Comparison of ENCODE assay signal across 15 cellular contexts in the genomic region with DNA sequence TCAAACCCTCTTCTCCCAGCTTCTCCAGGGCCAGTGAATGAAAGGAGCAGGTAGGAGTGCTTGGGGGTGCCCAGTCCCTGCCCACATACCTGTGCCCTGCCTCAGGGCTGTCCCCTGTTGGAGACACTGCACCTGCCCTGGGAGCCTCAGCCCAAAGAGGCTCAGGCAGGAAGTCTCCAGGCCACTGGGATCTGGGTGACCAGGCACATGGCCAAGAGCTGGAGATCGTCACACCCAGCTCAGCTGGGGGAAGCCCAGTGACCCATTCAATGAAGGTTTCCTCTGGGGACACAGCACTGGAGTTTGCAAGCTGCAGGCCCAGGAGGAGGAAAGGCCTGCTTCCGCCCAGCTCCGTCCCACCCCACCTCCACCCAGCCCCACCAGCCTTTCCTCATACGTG.
DNase-seq lines count a peak whose midpoint lies in the region; ATAC-seq, FAIRE-seq and TF ChIP-seq lines count a peak whose summit lies in the region.
"Had no signal": no experiment of that assay in that cellular context is flagged by ENCODE, and none has a peak within 500 bp of the region (broad histone marks: within the 10 kb centered on the region; RNA-seq: fewer than 3 reads in every experiment).

No MANE protein-coding gene starts in this region.

- CTCF ChIA-PET in HepG2 (lab: Yijun Ruan, JAX; ENCODE audit: low intra/inter-chr PET ratio, low total read pairs): no interaction called here

- H3K36me3 Mint-ChIP-seq in dendritic cell treated with granulocyte-macrophage colony-stimulating factor and Interleukin-4, amounts not matched to agents 40 ng/mL and 50 ng/mL, for 4 days (ENCODE audit: low read depth): no peaks in the 10 kb centered on the region
- H3K36me3 Mint-ChIP-seq: activated naive CD4-positive, alpha-beta T cell treated with anti-CD3 and anti-CD28 coated beads, Interleukin-2, amount 10 ng/mL, durations not matched to agents 7 days and 5 days; CD4-positive, CD25-positive, alpha-beta regulatory T cell had no signal

- 75% methylated on average over 4 of the region's 4 CpGs for WGBS in HepG2 (ENCODE audit: low lambda C conversion rate)
- WGBS in transverse colon (ENCODE audit: low coverage in 1 of 2), 2 donors: 47 to 50% methylated on average over 1 to 4 of the region's 4 CpGs

- no TSS peak for BruUV-seq in HepG2 (replicated peaks; lab: Mats Ljungman, UMichigan)

- peaks cover 65% of the 10 kb centered on the region for H3K4me1 Mint-ChIP-seq in dendritic cell treated with granulocyte-macrophage colony-stimulating factor and Interleukin-4, amounts not matched to agents 40 ng/mL and 50 ng/mL, for 4 days (ENCODE audit: low read depth)
- H3K4me1 Mint-ChIP-seq: activated naive CD4-positive, alpha-beta T cell treated with anti-CD3 and anti-CD28 coated beads, Interleukin-2, amount 10 ng/mL, durations not matched to agents 7 days and 5 days had no signal

- TF ChIP-seq EP300 in HepG2 (IDR thresholded peaks at IDR 0.05; ENCODE audit: low read depth in 2 of 2, low read length in 2 of 2) (no peak), HepG2 (CRISPR knock-in tag; IDR thresholded peaks at IDR 0.05; ENCODE audit: borderline replicate concordance) (no peak), transverse colon (IDR thresholded peaks at IDR 0.05; ENCODE audit: low read depth) (no peak)

- no peaks in the 10 kb centered on the region for H3K27me3 ChIP-seq in HepG2 (ENCODE audit: control insufficient read depth in 1 of 2, insufficient read depth in 2 of 2, low read length in 2 of 2)
- no peaks in the 10 kb centered on the region for H3K27me3 ChIP-seq in transverse colon

- H2AFZ ChIP-seq in HepG2 (ENCODE audit: low read length): no peak overlapping the region

- H3K4me3 ChIP-seq in HepG2 (replicated peaks in 1 of 3; ENCODE audit: insufficient read depth in 1 of 3, low read depth in 2 of 3, low read length in 3 of 3) (no peak overlapping the region), transverse colon (no peak overlapping the region)

- peaks cover 12% of the 10 kb centered on the region for H3K27me3 Mint-ChIP-seq in dendritic cell treated with granulocyte-macrophage colony-stimulating factor and Interleukin-4, amounts not matched to agents 40 ng/mL and 50 ng/mL, for 4 days
- H3K27me3 Mint-ChIP-seq: central memory CD8-positive, alpha-beta T cell had no signal

- intact Hi-C loops in dendritic cell treated with granulocyte-macrophage colony-stimulating factor and Interleukin-4, amounts not matched to agents 40 ng/mL and 50 ng/mL, for 4 days (cut with micrococcal nuclease): loop anchor here (5.0 kb wide), 1 partner anchor 37 kb away; no protein-coding TSS in a partner anchor
- intact Hi-C loops in HepG2 (cut with micrococcal nuclease; ENCODE audit: unreplicated experiment): no loop called here
- intact Hi-C loops in transverse colon (cut with DNase I; ENCODE audit: low total_unique reads): no loop called here

- H3K27ac ChIP-seq in HepG2 (ENCODE audit: extremely low read length, insufficient read depth, low read length) (no peak overlapping the region), transverse colon (peak overlapping the region in 2 of 4 donors; percentile 42 to 64)

- DNase-seq in LoVo (ENCODE audit: low spot score): peak; percentile 66
- DNase-seq in HepG2 (ENCODE audit: low spot score): no peak
- peak; percentile 41 for DNase-seq in transverse colon
- no peak for DNase-seq in activated CD4-positive, alpha-beta T cell treated with anti-CD3 and anti-CD28 coated beads, Interleukin-2, amount 50 U/mL, for 4 hours
- no peak for DNase-seq in GM13976 (ENCODE audit: low spot score)
- DNase-seq: CD4-positive, CD25-positive, alpha-beta regulatory T cell; NCI-H1105 treated with DMSO at 0.1 percent for 48 hours; NCI-H524; stimulated activated naive CD4-positive, alpha-beta T cell treated with Interleukin-2 at 50 U/mL for 16 hours; T1000 had no signal

- no peak overlapping the region for H3K4me2 ChIP-seq in HepG2 (ENCODE audit: low read depth, low read length)

- TF ChIP-seq POLR2A in HepG2 (IDR thresholded peaks at IDR 0.05; ENCODE audit: insufficient read depth in 1 of 2, low read depth in 2 of 2, low read length in 2 of 2) (no peak), transverse colon (IDR thresholded peaks at IDR 0.05) (no peak)

- H3K27ac Mint-ChIP-seq in dendritic cell treated with granulocyte-macrophage colony-stimulating factor and Interleukin-4, amounts not matched to agents 40 ng/mL and 50 ng/mL, for 4 days: peak overlapping the region; percentile 67
- H3K27ac Mint-ChIP-seq: activated naive CD4-positive, alpha-beta T cell treated with anti-CD3 and anti-CD28 coated beads, Interleukin-2, amount 10 ng/mL, durations not matched to agents 7 days and 5 days; CD4-positive, CD25-positive, alpha-beta regulatory T cell had no signal

- H3K79me2 ChIP-seq in HepG2 (ENCODE audit: insufficient read depth, low read length): no peaks in the 10 kb centered on the region

- H3K9ac ChIP-seq in HepG2 (ENCODE audit: insufficient read depth, low read depth, low read length): no peak overlapping the region

- TF ChIP-seq CTCF in HepG2 (CRISPR knock-in tag; IDR thresholded peaks at IDR 0.05): 0 out of 2 replicates have a peak, but pooled peaks have one; percentile 4
- TF ChIP-seq CTCF in transverse colon (IDR thresholded peaks at IDR 0.05): no peak
- TF ChIP-seq CTCF in GM13976 (IDR thresholded peaks at IDR 0.05; ENCODE audit: borderline replicate concordance, control extremely low read depth, extremely low read depth, insufficient read depth, missing control alignments): no peak

- ATAC-seq in HepG2 (peak; percentile 20), GM19467 (IDR thresholded peaks at IDR 0.05; ENCODE audit: unreplicated experiment) (no peak), HG03196 (IDR thresholded peaks at IDR 0.05; ENCODE audit: unreplicated experiment) (no peak)

- no peak for FAIRE-seq in HepG2 (lab: Jason Lieb, UNC)

- H3K4me1 ChIP-seq in HepG2 (ENCODE audit: insufficient read depth, low read length): peaks cover 75% of the 10 kb centered on the region
- peaks cover 5 to 33% (median 15%) of the 10 kb centered on the region in 4 donors for H3K4me1 ChIP-seq in transverse colon

- POLR2A ChIA-PET in HepG2 (lab: Yijun Ruan, JAX): interaction anchor here (1.2 to 1.9 kb wide), 3 partner anchors 19 to 92 kb away, joined by 3 to 6 read pairs (median 6); no protein-coding TSS in a partner anchor

- H3K36me3 ChIP-seq in HepG2 (replicated peaks in 1 of 2; ENCODE audit: control insufficient read depth in 1 of 2, insufficient read depth in 2 of 2, low read length in 2 of 2) (no peaks in the 10 kb centered on the region), transverse colon (no peaks in the 10 kb centered on the region)

- no peak overlapping the region for H3K4me3 Mint-ChIP-seq in dendritic cell treated with granulocyte-macrophage colony-stimulating factor and Interleukin-4, amounts not matched to agents 40 ng/mL and 50 ng/mL, for 4 days
- H3K4me3 Mint-ChIP-seq: activated naive CD4-positive, alpha-beta T cell treated with anti-CD3 and anti-CD28 coated beads, Interleukin-2, amount 10 ng/mL, durations not matched to agents 7 days and 5 days; CD4-positive, CD25-positive, alpha-beta regulatory T cell; central memory CD8-positive, alpha-beta T cell had no signal

- H3K9me3 ChIP-seq in HepG2 (ENCODE audit: low read length) (no peaks in the 10 kb centered on the region), transverse colon (no peaks in the 10 kb centered on the region)

- H4K20me1 ChIP-seq in HepG2 (ENCODE audit: insufficient read depth, low read length): no peaks in the 10 kb centered on the region

- no peaks in the 10 kb centered on the region for H3K9me3 Mint-ChIP-seq in dendritic cell treated with granulocyte-macrophage colony-stimulating factor and Interleukin-4, amounts not matched to agents 40 ng/mL and 50 ng/mL, for 4 days
- H3K9me3 Mint-ChIP-seq: activated naive CD4-positive, alpha-beta T cell treated with anti-CD3 and anti-CD28 coated beads, Interleukin-2, amount 10 ng/mL, durations not matched to agents 7 days and 5 days; CD4-positive, CD25-positive, alpha-beta regulatory T cell; central memory CD8-positive, alpha-beta T cell had no signal

- no peak for TF ChIP-seq RAD21 in HepG2 (CRISPR knock-in tag; IDR thresholded peaks at IDR 0.05)

- in situ Hi-C loops in HepG2 (cut with HindIII; ENCODE audit: extremely low pct_ligation_motif_present, low pct_unique_long_range_greater_than_20kb): no loop called here
- in situ Hi-C loops in transverse colon (cut with MboI; ENCODE audit: low pct_ligation_motif_present in 1 of 4, low pct_unique_long_range_greater_than_20kb in 1 of 4, low sequenced_read_pairs in 3 of 4): no loop called here
- in situ Hi-C loops in GM13976 (cut with MboI; ENCODE audit: low sequenced_read_pairs, unreplicated experiment): no loop called here

TF ChIP-seq in HepG2, 621 proteins besides CTCF, POLR2A, EP300 and RAD21 (continues in another document):
- TF ChIP-seq KDM3A (CRISPR knock-in tag; IDR thresholded peaks at IDR 0.05; ENCODE audit: low read depth): no peak
- TF ChIP-seq, protein P1, sequence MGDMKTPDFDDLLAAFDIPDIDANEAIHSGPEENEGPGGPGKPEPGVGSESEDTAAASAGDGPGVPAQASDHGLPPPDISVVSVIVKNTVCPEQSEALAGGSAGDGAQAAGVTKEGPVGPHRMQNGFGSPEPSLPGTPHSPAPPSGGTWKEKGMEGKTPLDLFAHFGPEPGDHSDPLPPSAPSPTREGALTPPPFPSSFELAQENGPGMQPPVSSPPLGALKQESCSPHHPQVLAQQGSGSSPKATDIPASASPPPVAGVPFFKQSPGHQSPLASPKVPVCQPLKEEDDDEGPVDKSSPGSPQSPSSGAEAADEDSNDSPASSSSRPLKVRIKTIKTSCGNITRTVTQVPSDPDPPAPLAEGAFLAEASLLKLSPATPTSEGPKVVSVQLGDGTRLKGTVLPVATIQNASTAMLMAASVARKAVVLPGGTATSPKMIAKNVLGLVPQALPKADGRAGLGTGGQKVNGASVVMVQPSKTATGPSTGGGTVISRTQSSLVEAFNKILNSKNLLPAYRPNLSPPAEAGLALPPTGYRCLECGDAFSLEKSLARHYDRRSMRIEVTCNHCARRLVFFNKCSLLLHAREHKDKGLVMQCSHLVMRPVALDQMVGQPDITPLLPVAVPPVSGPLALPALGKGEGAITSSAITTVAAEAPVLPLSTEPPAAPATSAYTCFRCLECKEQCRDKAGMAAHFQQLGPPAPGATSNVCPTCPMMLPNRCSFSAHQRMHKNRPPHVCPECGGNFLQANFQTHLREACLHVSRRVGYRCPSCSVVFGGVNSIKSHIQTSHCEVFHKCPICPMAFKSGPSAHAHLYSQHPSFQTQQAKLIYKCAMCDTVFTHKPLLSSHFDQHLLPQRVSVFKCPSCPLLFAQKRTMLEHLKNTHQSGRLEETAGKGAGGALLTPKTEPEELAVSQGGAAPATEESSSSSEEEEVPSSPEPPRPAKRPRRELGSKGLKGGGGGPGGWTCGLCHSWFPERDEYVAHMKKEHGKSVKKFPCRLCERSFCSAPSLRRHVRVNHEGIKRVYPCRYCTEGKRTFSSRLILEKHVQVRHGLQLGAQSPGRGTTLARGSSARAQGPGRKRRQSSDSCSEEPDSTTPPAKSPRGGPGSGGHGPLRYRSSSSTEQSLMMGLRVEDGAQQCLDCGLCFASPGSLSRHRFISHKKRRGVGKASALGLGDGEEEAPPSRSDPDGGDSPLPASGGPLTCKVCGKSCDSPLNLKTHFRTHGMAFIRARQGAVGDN (CRISPR knock-in tag; IDR thresholded peaks at IDR 0.05): peak; percentile 44
- TF ChIP-seq IKZF4 (CRISPR knock-in tag; IDR thresholded peaks at IDR 0.05; ENCODE audit: borderline replicate concordance, low read depth, not compliant biosample characterization): no peak

Comparison
In these comparisons a context has a peak if more than half of its experiments do, and no peak if none do; other contexts are left out.
1. DNase-seq: peak in LoVo (single experiment) and transverse colon (single experiment); none in HepG2 (single experiment), activated CD4-positive, alpha-beta T cell treated with anti-CD3 and anti-CD28 coated beads, Interleukin-2, amount 50 U/mL, for 4 hours (0 of 2) and GM13976 (single experiment).